Comparison of ENCODE assay signal across 8 cellular contexts in genomic region chr1:46300673-46301405, GRCh38. TPM values are rescaled to one million over a fixed set of nuclear protein-coding genes. Genes with fewer than 3 reads are reported as not detected.
DNase-seq lines count a peak whose midpoint lies in the region; ATAC-seq and TF ChIP-seq lines count a peak whose summit lies in the region.

No MANE protein-coding gene starts in this region.

- DNase-seq in CD4-positive, CD25-positive, alpha-beta regulatory T cell: no peak
- no peak for DNase-seq in neural crest cell (ENCODE audit: low read depth, low spot score)
- DNase-seq in ecto neural progenitor cell (ENCODE audit: low spot score): no peak
- DNase-seq in stimulated activated CD4-positive, alpha-beta T cell treated with anti-CD3 and anti-CD28 coated beads, Interleukin-4, amount 100 ng/mL, for 24 hours: no peak

- peak overlapping the region; percentile 26 for H3K4me3 ChIP-seq in CD4-positive, CD25-positive, alpha-beta regulatory T cell (ENCODE audit: low read depth, low read length)
- H3K4me3 ChIP-seq in OCI-LY3 (ENCODE audit: low read length): peak overlapping the region; percentile 98
- peak overlapping the region; percentile 28 for H3K4me3 ChIP-seq in endocrine pancreas (ENCODE audit: control insufficient read depth, insufficient read depth, low read length)

- H3K36me3 Mint-ChIP-seq in CD4-positive, CD25-positive, alpha-beta regulatory T cell: peaks cover 24% of the 10 kb centered on the region
- H3K36me3 Mint-ChIP-seq in neural crest cell (ENCODE audit: low read depth): peaks cover 21% of the 10 kb centered on the region

- peak overlapping the region; percentile 90 to 99 (median 99) for H3K27ac Mint-ChIP-seq in CD4-positive, CD25-positive, alpha-beta regulatory T cell
- H3K27ac Mint-ChIP-seq in neural crest cell (ENCODE audit: unreplicated experiment): peak overlapping the region; percentile 100

- H4K20me1 ChIP-seq in OCI-LY3 (ENCODE audit: insufficient read depth, low read length): peaks cover 21% of the 10 kb centered on the region

- H3K9me3 ChIP-seq in CD4-positive, CD25-positive, alpha-beta regulatory T cell (ENCODE audit: control insufficient read depth in 2 of 2, low read length in 2 of 2): no peaks in the 10 kb centered on the region
- H3K9me3 ChIP-seq in OCI-LY3 (ENCODE audit: insufficient read depth, low read length) (no peaks in the 10 kb centered on the region), endocrine pancreas (ENCODE audit: control insufficient read depth, low read length) (no peaks in the 10 kb centered on the region)

- H3K79me2 ChIP-seq in OCI-LY3 (ENCODE audit: low read length): peaks cover 81% of the 10 kb centered on the region

- H3K27me3 ChIP-seq in CD4-positive, CD25-positive, alpha-beta regulatory T cell (ENCODE audit: control insufficient read depth, insufficient read depth, low read length): no peaks in the 10 kb centered on the region
- H3K27me3 ChIP-seq in OCI-LY3 (ENCODE audit: low read depth, low read length) (no peaks in the 10 kb centered on the region), endocrine pancreas (ENCODE audit: control insufficient read depth, insufficient read depth, low read length) (no peaks in the 10 kb centered on the region)

- TF ChIP-seq CTCF in OCI-LY3 (IDR thresholded peaks at IDR 0.05; ENCODE audit: low read depth, low read length) (no peak), neural crest cell (conservative IDR thresholded peaks at IDR 0.05) (no peak)

- H3K36me3 ChIP-seq in CD4-positive, CD25-positive, alpha-beta regulatory T cell (ENCODE audit: control insufficient read depth, insufficient read depth, low read length): peaks cover 18% of the 10 kb centered on the region
- peaks cover 35% of the 10 kb centered on the region for H3K36me3 ChIP-seq in OCI-LY3 (replicated peaks; ENCODE audit: low read depth, low read length)
- peaks cover 9% of the 10 kb centered on the region for H3K36me3 ChIP-seq in endocrine pancreas (ENCODE audit: control insufficient read depth, insufficient read depth, low read length)

- no peak overlapping the region for H2AFZ ChIP-seq in OCI-LY3 (ENCODE audit: low read depth, low read length)

- H3K9ac ChIP-seq in OCI-LY3 (ENCODE audit: low read length) (peak overlapping the region; percentile 99), endocrine pancreas (ENCODE audit: control insufficient read depth, insufficient read depth, low read length) (peak overlapping the region; percentile 93)

- peak overlapping the region; percentile 95 to 99 (median 98) for H3K4me3 Mint-ChIP-seq in CD4-positive, CD25-positive, alpha-beta regulatory T cell
- peak overlapping the region; percentile 99 for H3K4me3 Mint-ChIP-seq in neural crest cell

- no peak overlapping the region for H3K27ac ChIP-seq in CD4-positive, CD25-positive, alpha-beta regulatory T cell (ENCODE audit: insufficient read depth, low read length, poor library complexity, severe bottlenecking)
- no peak overlapping the region; the same call in 1 of the 2 replicates for H3K27ac ChIP-seq in OCI-LY3 (ENCODE audit: low read length)

- H3K9me3 Mint-ChIP-seq in CD4-positive, CD25-positive, alpha-beta regulatory T cell: no peaks in the 10 kb centered on the region
- no peaks in the 10 kb centered on the region for H3K9me3 Mint-ChIP-seq in neural crest cell

- H3K27me3 Mint-ChIP-seq in CD4-positive, CD25-positive, alpha-beta regulatory T cell: no peaks in the 10 kb centered on the region
- H3K27me3 Mint-ChIP-seq in neural crest cell (ENCODE audit: low read depth): no peaks in the 10 kb centered on the region

- no peak for ATAC-seq in CD4-positive, CD25-positive, alpha-beta regulatory T cell (ENCODE audit: low read depth in 2 of 2)
- no peak for ATAC-seq in GM21526 (IDR thresholded peaks at IDR 0.05; ENCODE audit: low FRiP score, unreplicated experiment)
- ATAC-seq in GM18517 (IDR thresholded peaks at IDR 0.05; ENCODE audit: unreplicated experiment): no peak

- peaks cover 31% of the 10 kb centered on the region for H3K4me1 ChIP-seq in CD4-positive, CD25-positive, alpha-beta regulatory T cell (ENCODE audit: control insufficient read depth, insufficient read depth, low read length, poor library complexity, severe bottlenecking)
- peaks cover 9% of the 10 kb centered on the region for H3K4me1 ChIP-seq in OCI-LY3 (ENCODE audit: low read length)
- H3K4me1 ChIP-seq in endocrine pancreas (ENCODE audit: control insufficient read depth, insufficient read depth, low read length): no peaks in the 10 kb centered on the region

- H3K4me2 ChIP-seq in OCI-LY3 (ENCODE audit: low read length): peak overlapping the region; percentile 82

- H3K4me1 Mint-ChIP-seq in CD4-positive, CD25-positive, alpha-beta regulatory T cell: peaks cover 17 to 44% (median 32%) of the 10 kb centered on the region in 4 donors
- peaks cover 45% of the 10 kb centered on the region for H3K4me1 Mint-ChIP-seq in neural crest cell

RNA-seq across cellular contexts. Expression of gene LRRC41, which starts 2.6 kb away (rescaled TPM):
- 35.0 TPM for total RNA-seq in CD4-positive, CD25-positive, alpha-beta regulatory T cell
- 10 to 100 TPM; 45.8 to 51.3 (median 50.7) TPM for polyA plus RNA-seq in CD4-positive, CD25-positive, alpha-beta regulatory T cell
- total RNA-seq in neural crest cell: 99.0 and 102 TPM in 2 replicates

RNA-seq across cellular contexts. Expression of gene UQCRH, which starts 2.7 kb away (rescaled TPM):
- 120 TPM for total RNA-seq in CD4-positive, CD25-positive, alpha-beta regulatory T cell
- 100 to 1,000 TPM; 299 to 357 (median 342) TPM for polyA plus RNA-seq in CD4-positive, CD25-positive, alpha-beta regulatory T cell
- 325 and 341 TPM in 2 replicates for total RNA-seq in neural crest cell

RNA-seq across cellular contexts. Expression of gene NSUN4, which starts 39.8 kb away (rescaled TPM):
- 33.4 TPM for total RNA-seq in CD4-positive, CD25-positive, alpha-beta regulatory T cell
- 10 to 100 TPM; 10.8 to 19.6 (median 15.7) TPM for polyA plus RNA-seq in CD4-positive, CD25-positive, alpha-beta regulatory T cell
- 32.7 and 33.3 TPM in 2 replicates for total RNA-seq in neural crest cell

RNA-seq across cellular contexts. Expression of gene RAD54L, which starts 53.3 kb away (rescaled TPM):
- 0.67 TPM for total RNA-seq in CD4-positive, CD25-positive, alpha-beta regulatory T cell
- 1 to 10 TPM in 1 of 4 donors, under 1 TPM in 2, not detected in 1; 0.13 to 1.7 (median 0.16) TPM for polyA plus RNA-seq in CD4-positive, CD25-positive, alpha-beta regulatory T cell
- total RNA-seq in neural crest cell: 54.2 and 55.8 TPM in 2 replicates

Comparison
In these comparisons a context has a peak if more than half of its experiments do, and no peak if none do; other contexts are left out.
1. H3K4me3 ChIP-seq: peak in every context shown above with its lines; median percentile 98 in OCI-LY3; 28 in endocrine pancreas; 26 in CD4-positive, CD25-positive, alpha-beta regulatory T cell.